In the genomic region with DNA sequence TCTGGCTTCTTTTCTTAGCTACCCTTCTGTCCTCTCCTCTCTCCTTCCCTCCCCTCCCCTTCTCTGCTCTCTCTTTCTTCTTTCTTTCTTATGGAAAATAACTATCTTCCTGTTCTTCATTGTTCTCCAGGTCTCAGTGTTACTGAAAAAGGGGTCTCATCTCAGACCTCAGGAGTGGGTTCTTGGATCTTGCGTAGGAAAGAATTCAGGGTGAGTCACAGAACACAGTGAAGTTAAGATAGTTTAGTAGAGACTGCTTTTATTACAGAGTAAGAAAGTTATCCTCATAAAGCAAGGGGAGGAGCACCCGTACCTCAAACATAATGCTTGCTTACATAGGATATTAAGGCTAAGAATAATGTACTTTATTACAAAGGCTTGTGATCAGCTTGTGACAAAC, we compare ENCODE assay signal across 1 cellular context.
TF ChIP-seq lines count a peak whose summit lies in the region.

No MANE protein-coding gene starts in this region.

TF ChIP-seq in K562, 482 proteins besides CTCF, POLR2A, EP300 and RAD21 (continued from another document):
- TF ChIP-seq FOXA3 (CRISPR knock-in tag; conservative IDR thresholded peaks at IDR 0.05 in 1 of 2, IDR thresholded peaks at IDR 0.05 in 1 of 2) (no peak), ZNF780A (CRISPR knock-in tag; IDR thresholded peaks at IDR 0.05) (no peak), BCOR (IDR thresholded peaks at IDR 0.05) (no peak), HDAC6 (IDR thresholded peaks at IDR 0.05; ENCODE audit: low read depth, low read length) (no peak), POU5F1 (IDR thresholded peaks at IDR 0.05; ENCODE audit: borderline replicate concordance, low read depth, low read length, partially characterized antibody) (no peak), ESRRA (IDR thresholded peaks at IDR 0.05; ENCODE audit: borderline replicate concordance, low read depth) (no peak)
